In the genomic region with DNA sequence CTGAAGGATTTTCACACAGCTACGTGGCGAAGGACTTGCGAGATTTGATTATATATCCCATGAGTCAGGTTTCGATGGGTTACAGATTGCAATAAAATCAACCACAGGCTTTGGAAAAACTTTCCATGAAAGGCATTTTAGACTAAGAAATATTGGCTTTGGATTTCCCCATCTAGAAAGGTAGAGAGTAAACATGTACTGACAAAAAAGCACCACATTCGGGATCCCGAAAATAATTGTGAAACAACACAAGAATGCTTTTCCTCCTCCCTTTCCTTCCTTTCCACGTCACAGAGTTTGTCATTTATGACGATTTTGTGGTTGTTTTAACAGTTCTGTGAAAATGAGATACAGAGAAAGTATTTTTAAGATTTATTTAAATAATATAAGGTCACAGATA, we compare ENCODE assay signal across 23 cellular contexts. TPM values are rescaled to one million over a fixed set of nuclear protein-coding genes. Genes with fewer than 3 reads are reported as not detected.
A peak's percentile ranks its signal among the peaks of the same experiment; 100 is the strongest.
DNase-seq lines count a peak whose midpoint lies in the region; ATAC-seq and TF ChIP-seq lines count a peak whose summit lies in the region.
"Had no signal": no experiment of that assay in that cellular context is flagged by ENCODE, and none has a peak within 500 bp of the region (broad histone marks: within the 10 kb centered on the region; RNA-seq: fewer than 3 reads in every experiment).

No MANE protein-coding gene starts in this region.

- no peak overlapping the region for H3K4me3 Mint-ChIP-seq in H9
- no peak overlapping the region for H3K4me3 Mint-ChIP-seq in naive thymus-derived CD8-positive, alpha-beta T cell
- H3K4me3 Mint-ChIP-seq: activated CD8-positive, alpha-beta T cell treated with anti-CD3 and anti-CD28 coated beads for 36 hours; brain; CD8-positive, alpha-beta memory T cell; immature natural killer cell had no signal

- H3K23me2 ChIP-seq in H9 (ENCODE audit: insufficient read length, low read depth, low read length, poor library complexity, severe bottlenecking): no peaks in the 10 kb centered on the region

- H3K9me3 Mint-ChIP-seq in H9: no peaks in the 10 kb centered on the region
- H3K9me3 Mint-ChIP-seq in naive thymus-derived CD8-positive, alpha-beta T cell: no peaks in the 10 kb centered on the region
- H3K9me3 Mint-ChIP-seq: activated CD8-positive, alpha-beta T cell treated with anti-CD3 and anti-CD28 coated beads for 36 hours; brain had no signal

- no peak overlapping the region for H3T11ph ChIP-seq in H9 (ENCODE audit: low read length)

- no peaks in the 10 kb centered on the region for H3K79me1 ChIP-seq in H9 (ENCODE audit: insufficient read depth, low read depth, low read length, poor library complexity, severe bottlenecking)

- H3K4me2 ChIP-seq in BLaER1 (peak overlapping the region; percentile 42; the same call in 1 of the 2 replicates), H9 (ENCODE audit: insufficient read depth, insufficient read length, low read length) (no peak overlapping the region), MM.1S (ENCODE audit: low read depth, low read length) (no peak overlapping the region)
- H3K4me2 ChIP-seq: hepatocyte had no signal

- no peak overlapping the region for H3K56ac ChIP-seq in H9 (ENCODE audit: insufficient read length, low read depth, low read length)

- no peak overlapping the region for H3K9ac ChIP-seq in BLaER1
- no peak overlapping the region for H3K9ac ChIP-seq in H9 (ENCODE audit: extremely low read depth, insufficient read length, low read length)
- no peak overlapping the region for H3K9ac ChIP-seq in MM.1S (ENCODE audit: low read length)

- no peaks in the 10 kb centered on the region for H4K20me1 ChIP-seq in BLaER1
- no peaks in the 10 kb centered on the region for H4K20me1 ChIP-seq in H9 (ENCODE audit: control insufficient read depth, insufficient read depth, insufficient read length)
- no peaks in the 10 kb centered on the region for H4K20me1 ChIP-seq in MM.1S (ENCODE audit: insufficient read depth, low read length)

- no peaks in the 10 kb centered on the region for H3K36me3 ChIP-seq in BLaER1
- H3K36me3 ChIP-seq in MM.1S (replicated peaks; ENCODE audit: insufficient read depth, low read length): no peaks in the 10 kb centered on the region

- no peak overlapping the region for H3K27ac Mint-ChIP-seq in H9
- no peak overlapping the region for H3K27ac Mint-ChIP-seq in naive thymus-derived CD8-positive, alpha-beta T cell
- H3K27ac Mint-ChIP-seq: activated CD8-positive, alpha-beta T cell treated with anti-CD3 and anti-CD28 coated beads for 36 hours; CD8-positive, alpha-beta memory T cell; immature natural killer cell had no signal

- H3K4me1 Mint-ChIP-seq in H9: peaks cover 0 to 4% of the 10 kb centered on the region in 2 experiments; a peak in 1 of 4 replicates
- H3K4me1 Mint-ChIP-seq in naive thymus-derived CD8-positive, alpha-beta T cell: no peaks in the 10 kb centered on the region
- H3K4me1 Mint-ChIP-seq: CD8-positive, alpha-beta memory T cell; immature natural killer cell had no signal

- H2BK20ac ChIP-seq in H9 (ENCODE audit: low read depth, low read length, poor library complexity, severe bottlenecking): no peak overlapping the region

- H2BK120ac ChIP-seq in H9 (ENCODE audit: low read depth, low read length, poor library complexity, severe bottlenecking): no peak overlapping the region

- POLR2A ChIA-PET in naive thymus-derived CD8-positive, alpha-beta T cell (lab: Charles Lee): no interaction called here

- H4K5ac ChIP-seq in H9 (ENCODE audit: insufficient read length, low read depth, low read length): no peak overlapping the region

- H2BK5ac ChIP-seq in H9 (ENCODE audit: insufficient read length, low read length): no peak overlapping the region

- H3K14ac ChIP-seq in H9 (ENCODE audit: insufficient read depth, low read length): no peak overlapping the region

- no peaks in the 10 kb centered on the region for H3K27me3 ChIP-seq in BLaER1
- H3K27me3 ChIP-seq in H9 (ENCODE audit: insufficient read depth, low read length): no peaks in the 10 kb centered on the region
- H3K27me3 ChIP-seq in MM.1S (replicated peaks; ENCODE audit: insufficient read depth, low read length): no peaks in the 10 kb centered on the region
- H3K27me3 ChIP-seq: foreskin keratinocyte, hepatocyte had no signal

- DNase-seq in NCI-H460 (ENCODE audit: extremely low read depth, low read depth): peak; percentile 99
- peak; percentile 37 to 81 for DNase-seq in cardiac fibroblast (ENCODE audit: low read depth in 2 of 2)
- DNase-seq in iris pigment epithelial cell (ENCODE audit: low read depth): peak; percentile 80
- no peak for DNase-seq in H9
- no peak for DNase-seq in MM.1S
- no peak for DNase-seq in NCI-H2227 (lab: John Stamatoyannopoulos, UW; ENCODE audit: unreplicated experiment)
- DNase-seq in naive thymus-derived CD8-positive, alpha-beta T cell: no peak
- DNase-seq: activated CD4-positive, CD25-positive, alpha-beta regulatory T cell; activated CD8-positive, alpha-beta T cell treated with anti-CD3 and anti-CD28 coated beads for 36 hours; activated effector memory CD4-positive, alpha-beta T cell treated with anti-CD3 and anti-CD28 coated beads, Interleukin-2, amount 50 U/mL, for 16 hours; activated T-cell treated with anti-CD3 and anti-CD28 coated beads for 4 hours; CD8-positive, alpha-beta memory T cell; cortex of kidney; immature natural killer cell; left ventricle myocardium superior; mucosa of descending colon; NK-92 treated with Interleukin-12 subunit alpha and Interleukin-12 subunit beta, amount 100 ng/mL, for 24 hours; T-helper 9 cell had no signal

- no peak overlapping the region for H2BK15ac ChIP-seq in H9 (ENCODE audit: low read depth, low read length)

- H3K79me2 ChIP-seq in H9 (ENCODE audit: insufficient read depth, low read length) (no peaks in the 10 kb centered on the region), MM.1S (ENCODE audit: low read length) (no peaks in the 10 kb centered on the region)

- no peak overlapping the region for H3K23ac ChIP-seq in H9 (ENCODE audit: insufficient read length, low read depth, low read length)

- H3F3A ChIP-seq in MM.1S (ENCODE audit: insufficient read depth, low read length): no peaks in the 10 kb centered on the region

- no peak overlapping the region for H2BK12ac ChIP-seq in H9 (ENCODE audit: insufficient read length, low read depth, low read length)

- H3K9me3 ChIP-seq in BLaER1 (no peaks in the 10 kb centered on the region), H9 (ENCODE audit: control insufficient read depth, low read depth, low read length) (no peaks in the 10 kb centered on the region), MM.1S (replicated peaks; ENCODE audit: insufficient read depth, low read length) (no peaks in the 10 kb centered on the region)
- H3K9me3 ChIP-seq: mucosa of descending colon had no signal

- H3K4ac ChIP-seq in H9 (ENCODE audit: low read depth, low read length): no peak overlapping the region

- H3K4me3 ChIP-seq in BLaER1 (no peak overlapping the region), cardiac fibroblast (replicated peaks in 1 of 2; ENCODE audit: low read depth in 2 of 2, low read length in 2 of 2) (no peak overlapping the region), MM.1S (ENCODE audit: low read length) (no peak overlapping the region)
- H3K4me3 ChIP-seq: GM12878, hepatocyte, mucosa of descending colon had no signal

- no peak overlapping the region for H2AK5ac ChIP-seq in H9 (ENCODE audit: insufficient read length, low read length)

- no peak overlapping the region for H4K91ac ChIP-seq in H9 (ENCODE audit: insufficient read length, low read depth, low read length)

- no peak for TF ChIP-seq CTCF in cardiac fibroblast (IDR thresholded peaks at IDR 0.05; ENCODE audit: low read depth, low read length)
- TF ChIP-seq CTCF in H9 (conservative IDR thresholded peaks at IDR 0.05): no peak
- TF ChIP-seq CTCF in MM.1S (IDR thresholded peaks at IDR 0.05; ENCODE audit: low read length): no peak

- H3K9me2 ChIP-seq in MM.1S (replicated peaks; ENCODE audit: insufficient read depth, low read length): no peaks in the 10 kb centered on the region

- H4K8ac ChIP-seq in H9 (replicated peaks; ENCODE audit: insufficient read length, low read depth, low read length): no peak overlapping the region

- H3K18ac ChIP-seq in H9 (ENCODE audit: insufficient read length, low read depth, low read length): no peak overlapping the region

- WGBS in H9 (ENCODE audit: extremely low coverage, insufficient read length, low lambda C conversion rate): no CpG with 5 or more reads among the region's 8 CpGs

- ATAC-seq in naive thymus-derived CD8-positive, alpha-beta T cell: no peak
- ATAC-seq: activated CD8-positive, alpha-beta T cell treated with anti-CD3 and anti-CD28 coated beads for 36 hours; foreskin keratinocyte; GM12878; left ventricle myocardium superior; mucosa of descending colon had no signal

- H2AFZ ChIP-seq in H9 (ENCODE audit: low read length) (no peak overlapping the region), MM.1S (ENCODE audit: low read length) (no peak overlapping the region)
- H2AFZ ChIP-seq: hepatocyte had no signal

- H3K4me1 ChIP-seq in BLaER1 (peaks cover 6% of the 10 kb centered on the region), H9 (ENCODE audit: insufficient read depth, low read length) (no peaks in the 10 kb centered on the region), MM.1S (ENCODE audit: low read length) (no peaks in the 10 kb centered on the region)

- no peak overlapping the region for H3K27ac ChIP-seq in BLaER1
- H3K27ac ChIP-seq in H9 (ENCODE audit: insufficient read length, low read depth, low read length): no peak overlapping the region
- H3K27ac ChIP-seq in MM.1S (ENCODE audit: low read length): no peak overlapping the region
- H3K27ac ChIP-seq: foreskin keratinocyte, hepatocyte had no signal

- no peaks in the 10 kb centered on the region for H3K36me3 Mint-ChIP-seq in H9 (ENCODE audit: insufficient read depth in 1 of 3, low read depth in 3 of 3)
- H3K36me3 Mint-ChIP-seq in naive thymus-derived CD8-positive, alpha-beta T cell: no peaks in the 10 kb centered on the region
- H3K36me3 Mint-ChIP-seq: CD8-positive, alpha-beta memory T cell; immature natural killer cell had no signal

- no peaks in the 10 kb centered on the region for H3K27me3 Mint-ChIP-seq in H9 (ENCODE audit: low read depth)
- peaks cover under 1 to 25% (median 8%) of the 10 kb centered on the region in 5 donors for H3K27me3 Mint-ChIP-seq in naive thymus-derived CD8-positive, alpha-beta T cell

RNA-seq across cellular contexts. Expression of gene TGFB2, which starts 38.5 kb away (rescaled TPM):
- total RNA-seq in NCI-H460 (2014; rRNA removed; shearing (Covaris generic)): 46.5 and 52.7 TPM in 2 replicates
- polyA plus RNA-seq in NCI-H460 (2014; cell fraction: nucleus; rRNA removed): 13.2 and 16.8 TPM in 2 replicates
- 0.13 TPM in 1 of 2 replicates, not detected in the other for total RNA-seq in H9 (2021)
- total RNA-seq in naive thymus-derived CD8-positive, alpha-beta T cell: under 1 TPM in 1 of 2 experiments, not detected in 1; 0.16 TPM
- not detected for polyA plus RNA-seq in naive thymus-derived CD8-positive, alpha-beta T cell
- total RNA-seq: activated CD8-positive, alpha-beta T cell treated with anti-CD3 and anti-CD28 coated beads for 36 hours; CD8-positive, alpha-beta memory T cell had no signal
- polyA plus RNA-seq: CD8-positive, alpha-beta memory T cell had no signal

Comparison
In these comparisons a context has a peak if more than half of its experiments do, and no peak if none do; other contexts are left out.
1. DNase-seq: peak in NCI-H460 (single experiment), cardiac fibroblast (2 of 2) and iris pigment epithelial cell (single experiment); none in H9 (single experiment), MM.1S (single experiment), NCI-H2227 (single experiment) and naive thymus-derived CD8-positive, alpha-beta T cell (0 of 10).
2. RNA of gene TGFB2, which starts 38.5 kb away (total RNA-seq): 46.5 to 52.7 TPM in NCI-H460; 0.16 TPM in naive thymus-derived CD8-positive, alpha-beta T cell and 0.13 TPM in H9; every median in the first group is over 10 times any median in the second.